Comparison of ENCODE assay signal across 8 cellular contexts in genomic region chr22:23749747-23750373, GRCh38. TPM values are rescaled to one million over a fixed set of nuclear protein-coding genes. Genes with fewer than 3 reads are reported as not detected.
A peak's percentile ranks its signal among the peaks of the same experiment; 100 is the strongest.
DNase-seq lines count a peak whose midpoint lies in the region; ATAC-seq and TF ChIP-seq lines count a peak whose summit lies in the region.

No MANE protein-coding gene starts in this region.

- no peaks in the 10 kb centered on the region for H3K9me3 ChIP-seq in ectodermal cell (ENCODE audit: control insufficient read depth, low read length)
- H3K9me3 ChIP-seq in trophoblast cell (ENCODE audit: insufficient read depth, low read depth, low read length) = peaks cover 2% of the 10 kb centered on the region

- CTCF ChIA-PET in GM10248 (lab: Yijun Ruan, JAX) = interaction anchor here (0.8 to 2.4 kb wide), 3 partner anchors 12 to 100 kb away, joined by 3 to 10 read pairs (median 4); no protein-coding TSS in a partner anchor

- no peak overlapping the region for H3K9ac ChIP-seq in trophoblast cell (ENCODE audit: low read length)

- H3K4me3 ChIP-seq in GM08714 (ENCODE audit: low read length) (peak overlapping the region; percentile 87; the same call in 1 of the 2 replicates), ectodermal cell (ENCODE audit: insufficient read depth, low read depth, low read length) (peak overlapping the region; percentile 86), trophoblast cell (ENCODE audit: low read depth, low read length) (no peak overlapping the region)

- H3K27ac ChIP-seq in ectodermal cell (ENCODE audit: insufficient read depth, low read depth, low read length, poor library complexity, severe bottlenecking) = no peak overlapping the region
- H3K27ac ChIP-seq in trophoblast cell (ENCODE audit: low read depth, low read length) = no peak overlapping the region

- H2BK120ac ChIP-seq in trophoblast cell (ENCODE audit: insufficient read depth, low read length, poor library complexity) = no peak overlapping the region

- WGBS in ectodermal cell, 2 experiments = 90% methylated on average over 13 of the region's 13 CpGs
- WGBS in trophoblast cell (ENCODE audit: extremely low coverage, insufficient coverage, insufficient read length) = no CpG with 5 or more reads among the region's 13 CpGs

- no peak overlapping the region for H2BK12ac ChIP-seq in trophoblast cell (ENCODE audit: low read length)

- H3K79me1 ChIP-seq in trophoblast cell (ENCODE audit: low read length) = peaks cover 11% of the 10 kb centered on the region

- H2AK5ac ChIP-seq in trophoblast cell (ENCODE audit: low read length) = no peak overlapping the region

- H2AFZ ChIP-seq in trophoblast cell (ENCODE audit: insufficient read depth, low read length, poor library complexity) = no peak overlapping the region

- H2BK5ac ChIP-seq in trophoblast cell (ENCODE audit: low read depth, low read length, poor library complexity) = no peak overlapping the region

- H3K14ac ChIP-seq in trophoblast cell (ENCODE audit: low read length) = no peak overlapping the region

- H3K23ac ChIP-seq in trophoblast cell (ENCODE audit: low read length) = no peak overlapping the region

- H4K91ac ChIP-seq in trophoblast cell (ENCODE audit: low read depth, low read length) = no peak overlapping the region

- H3K4me2 ChIP-seq in trophoblast cell (ENCODE audit: low read length) = peak overlapping the region; percentile 99

- POLR2A ChIA-PET in GM10248 (lab: Yijun Ruan, JAX) = interaction anchor here (0.7 kb wide), 1 partner anchor 863 kb away, joined by 5 read pairs; no protein-coding TSS in a partner anchor

- no peak overlapping the region for H4K8ac ChIP-seq in trophoblast cell (ENCODE audit: low read depth, low read length)

- no peak overlapping the region for H3K4ac ChIP-seq in trophoblast cell (ENCODE audit: low read depth, low read length)

- no peaks in the 10 kb centered on the region for H3K36me3 ChIP-seq in ectodermal cell (ENCODE audit: control insufficient read depth, insufficient read depth, low read length)
- peaks cover 0 to under 1% of the 10 kb centered on the region in 2 experiments for H3K36me3 ChIP-seq in trophoblast cell (ENCODE audit: control insufficient read depth in 1 of 2, insufficient read depth in 2 of 2, low read length in 2 of 2)

- no peak overlapping the region for H3K18ac ChIP-seq in trophoblast cell (ENCODE audit: low read length)

- peaks cover 6% of the 10 kb centered on the region for H3K79me2 ChIP-seq in trophoblast cell (ENCODE audit: control insufficient read depth, insufficient read depth, low read length, poor library complexity)

- H4K12ac ChIP-seq in trophoblast cell (ENCODE audit: low read depth, low read length) = no peak overlapping the region

- ATAC-seq in HG03442 (IDR thresholded peaks at IDR 0.05; ENCODE audit: unreplicated experiment) (no peak), GM21737 (IDR thresholded peaks at IDR 0.05; ENCODE audit: unreplicated experiment) (no peak)

- no peak for TF ChIP-seq CTCF in GM10248 (IDR thresholded peaks at IDR 0.05; ENCODE audit: control extremely low read depth, extremely low read depth, low read depth, missing control alignments)

- H3K4me1 ChIP-seq in ectodermal cell (ENCODE audit: control insufficient read depth, insufficient read depth, low read length) = peaks cover 6% of the 10 kb centered on the region
- H3K4me1 ChIP-seq in trophoblast cell (ENCODE audit: control insufficient read depth in 1 of 2, insufficient read depth in 2 of 2, low read length in 2 of 2) = peaks cover 10 to 13% of the 10 kb centered on the region in 2 experiments

- H3K27me3 ChIP-seq in ectodermal cell (ENCODE audit: control insufficient read depth, insufficient read depth, low read length, poor library complexity, severe bottlenecking) (no peaks in the 10 kb centered on the region), trophoblast cell (ENCODE audit: insufficient read depth, low read length) (no peaks in the 10 kb centered on the region)

- DNase-seq in NCI-H446 treated with DMSO at 0.1 percent for 48 hours (lab: John Stamatoyannopoulos, UW) (peak; percentile 43), trophoblast cell (no peak), NCI-H748 treated with DMSO at 0.1 percent for 48 hours (lab: John Stamatoyannopoulos, UW) (no peak), GM10248 (ENCODE audit: extremely low spot score) (no peak)

RNA-seq across cellular contexts. Expression of gene ZNF70, which starts 1.1 kb away (rescaled TPM):
- polyA plus RNA-seq in ectodermal cell (2013, experiment 1 of 4) = 5.7 TPM
- polyA plus RNA-seq in ectodermal cell (2013, experiment 2 of 4) = 6.2 TPM
- 3.6 TPM for polyA plus RNA-seq in ectodermal cell (2013, experiment 3 of 4)
- 4.8 TPM for polyA plus RNA-seq in ectodermal cell (2013, experiment 4 of 4)
- polyA plus RNA-seq in trophoblast cell (2013) = 2.0 TPM in 2 replicates

RNA-seq across cellular contexts. Expression of gene VPREB3, which starts 4.4 kb away (rescaled TPM):
- polyA plus RNA-seq in ectodermal cell (2013, experiment 1 of 4) = not detected
- not detected for polyA plus RNA-seq in ectodermal cell (2013, experiment 2 of 4)
- not detected for polyA plus RNA-seq in ectodermal cell (2013, experiment 3 of 4)
- not detected for polyA plus RNA-seq in ectodermal cell (2013, experiment 4 of 4)
- 0.19 and 0.37 TPM in 2 replicates for polyA plus RNA-seq in trophoblast cell (2013)

RNA-seq across cellular contexts. Expression of gene C22orf15, which starts 12.9 kb away (rescaled TPM):
- polyA plus RNA-seq in ectodermal cell (2013, experiment 1 of 4) = 4.8 TPM
- polyA plus RNA-seq in ectodermal cell (2013, experiment 2 of 4) = 4.0 TPM
- 3.8 TPM for polyA plus RNA-seq in ectodermal cell (2013, experiment 3 of 4)
- polyA plus RNA-seq in ectodermal cell (2013, experiment 4 of 4) = 3.9 TPM
- polyA plus RNA-seq in trophoblast cell (2013) = 0.01 and 0.06 TPM in 2 replicates

RNA-seq across cellular contexts. Expression of gene CHCHD10, which starts 17.9 kb away (rescaled TPM):
- 41.8 TPM for polyA plus RNA-seq in ectodermal cell (2013, experiment 1 of 4)
- 34.3 TPM for polyA plus RNA-seq in ectodermal cell (2013, experiment 2 of 4)
- 53.6 TPM for polyA plus RNA-seq in ectodermal cell (2013, experiment 3 of 4)
- 50.9 TPM for polyA plus RNA-seq in ectodermal cell (2013, experiment 4 of 4)
- 50.2 and 52.6 TPM in 2 replicates for polyA plus RNA-seq in trophoblast cell (2013)

RNA-seq across cellular contexts. Expression of gene MMP11, which starts 22.8 kb away (rescaled TPM):
- 5.6 TPM for polyA plus RNA-seq in ectodermal cell (2013, experiment 1 of 4)
- polyA plus RNA-seq in ectodermal cell (2013, experiment 2 of 4) = 6.4 TPM
- polyA plus RNA-seq in ectodermal cell (2013, experiment 3 of 4) = 7.1 TPM
- 7.9 TPM for polyA plus RNA-seq in ectodermal cell (2013, experiment 4 of 4)
- polyA plus RNA-seq in trophoblast cell (2013) = 3.2 and 3.6 TPM in 2 replicates
